32 cellular contexts compared by ENCODE assay signal in the genomic region with DNA sequence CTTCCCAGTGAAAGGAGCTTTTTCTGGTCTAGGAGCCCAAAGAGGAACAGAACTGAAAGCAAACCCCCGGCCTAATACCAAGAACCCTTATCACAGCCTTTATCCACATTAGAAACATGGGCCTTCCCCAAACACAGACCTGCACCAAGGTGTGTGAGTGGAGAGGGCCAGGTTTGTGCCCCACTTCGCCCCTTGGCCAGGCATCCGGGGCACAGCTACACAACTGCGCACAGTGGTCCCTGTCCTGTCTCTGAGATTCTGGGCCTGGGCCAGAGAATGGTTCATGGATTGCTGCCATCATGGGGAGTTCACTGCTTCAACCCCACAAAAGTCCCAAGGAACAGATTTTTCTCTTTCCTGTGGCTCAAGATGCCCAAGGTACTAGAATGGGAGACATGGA.
"Had no signal": no experiment of that assay in that cellular context is flagged by ENCODE, and none has a peak within 500 bp of the region (broad histone marks: within the 10 kb centered on the region; RNA-seq: fewer than 3 reads in every experiment).

No MANE protein-coding gene starts in this region.

- H3K4me1 Mint-ChIP-seq: activated B cell treated with CpG ODN at 0.5 μM for 24 hours; activated T-helper 17 cell treated with anti-CD3 and anti-CD28 coated beads, Interleukin-2, amount 50 U/mL, for 72 hours; central memory CD8-positive, alpha-beta T cell; T-helper 17 cell had no signal

- ATAC-seq: activated CD4-positive, CD25-positive, alpha-beta regulatory T cell treated with anti-CD3 and anti-CD28 coated beads, Interleukin-2, amount 50 U/mL, for 24 hours; activated CD8-positive, alpha-beta T cell treated with anti-CD3 and anti-CD28 coated beads for 36 hours; activated T-cell treated with anti-CD3 and anti-CD28 coated beads, Interleukin-2, amount 50 U/mL, for 4 hours; activated T-helper 17 cell treated with anti-CD3 and anti-CD28 coated beads, Interleukin-2, amount 50 U/mL, for 72 hours; body of pancreas; foreskin keratinocyte; gastrocnemius medialis; T-helper 17 cell had no signal

- H3K9me3 Mint-ChIP-seq: activated B cell treated with CpG ODN at 0.5 μM for 24 hours; activated CD8-positive, alpha-beta T cell treated with anti-CD3 and anti-CD28 coated beads for 36 hours; activated T-cell treated with anti-CD3 and anti-CD28 coated beads, Interleukin-2, amount 50 U/mL, for 4 hours; activated T-helper 17 cell treated with anti-CD3 and anti-CD28 coated beads, Interleukin-2, amount 50 U/mL, for 72 hours; central memory CD8-positive, alpha-beta T cell; T-helper 2 cell treated with Interferon-gamma antibody and Interleukin-4, amounts not matched to agents 5 μg/mL and 100 μg/mL, for 36 hours had no signal

- DNase-seq: activated B cell treated with CpG ODN at 0.5 μM for 24 hours; activated CD4-positive, alpha-beta T cell treated with anti-CD3 and anti-CD28 coated beads for 48 hours; activated CD4-positive, alpha-beta T cell treated with anti-CD3 and anti-CD28 coated beads, Interleukin-2, amount 50 U/mL, for 1 hour; activated CD4-positive, alpha-beta T cell treated with anti-CD3 and anti-CD28 coated beads, Interleukin-2, amount 50 U/mL, for 48 hours; activated CD8-positive, alpha-beta memory T cell treated with anti-CD3 and anti-CD28 coated beads for 24 hours; activated CD8-positive, alpha-beta T cell treated with anti-CD3 and anti-CD28 coated beads for 36 hours; activated effector memory CD4-positive, alpha-beta T cell treated with Interleukin-2 at 50 U/mL for 16 hours; activated gamma-delta T cell treated with Interleukin-2 at 50 U/mL for 16 hours; activated naive CD4-positive, alpha-beta T cell treated with anti-CD3 and anti-CD28 coated beads, Interleukin-2, amount 50 U/mL, for 16 hours; activated naive CD4-positive, alpha-beta T cell treated with Interleukin-2 at 50 U/mL for 16 hours; activated T-cell treated with anti-CD3 and anti-CD28 coated beads, Interleukin-2, amount 50 U/mL, for 4 hours; adrenal gland; amygdala; aorta; body of pancreas; colonic mucosa; effector CD8-positive, alpha-beta T cell; erythroblast; foreskin keratinocyte; gastrocnemius medialis; glutamatergic neuron; heart left ventricle; T-helper 1 cell; T-helper 17 cell; T1000; WERI-Rb-1 had no signal

- H3K4me3 Mint-ChIP-seq: activated B cell treated with CpG ODN at 0.5 μM for 24 hours; activated CD8-positive, alpha-beta T cell treated with anti-CD3 and anti-CD28 coated beads for 36 hours; activated naive CD8-positive, alpha-beta T cell; activated T-cell treated with anti-CD3 and anti-CD28 coated beads, Interleukin-2, amount 50 U/mL, for 4 hours; activated T-helper 17 cell treated with anti-CD3 and anti-CD28 coated beads, Interleukin-2, amount 50 U/mL, for 72 hours; central memory CD8-positive, alpha-beta T cell; T-helper 17 cell; T-helper 2 cell treated with Interferon-gamma antibody and Interleukin-4, amounts not matched to agents 5 μg/mL and 100 μg/mL, for 36 hours had no signal

- H3K27ac Mint-ChIP-seq: activated B cell treated with CpG ODN at 0.5 μM for 24 hours; activated CD8-positive, alpha-beta T cell treated with anti-CD3 and anti-CD28 coated beads for 36 hours; activated naive CD8-positive, alpha-beta T cell; activated T-helper 17 cell treated with anti-CD3 and anti-CD28 coated beads, Interleukin-2, amount 50 U/mL, for 72 hours; T-helper 17 cell; T-helper 2 cell treated with Interferon-gamma antibody and Interleukin-4, amounts not matched to agents 5 μg/mL and 100 μg/mL, for 36 hours had no signal

- H3K4me1 ChIP-seq: adrenal gland, body of pancreas, colonic mucosa, foreskin keratinocyte, gastrocnemius medialis had no signal

- H3K27me3 ChIP-seq: adrenal gland, body of pancreas, colonic mucosa, esophagus muscularis mucosa, foreskin keratinocyte, gastrocnemius medialis had no signal

- H3K36me3 ChIP-seq: adrenal gland, colonic mucosa, gastrocnemius medialis, heart left ventricle, WERI-Rb-1 had no signal

- H3K36me3 Mint-ChIP-seq: activated naive CD8-positive, alpha-beta T cell had no signal

- H3K4me3 ChIP-seq: adrenal gland, body of pancreas, colonic mucosa, esophagus muscularis mucosa, gastrocnemius medialis, heart left ventricle had no signal

- H3K9me3 ChIP-seq: adrenal gland, body of pancreas, colonic mucosa, esophagus muscularis mucosa, gastrocnemius medialis, heart left ventricle had no signal

- H3K27ac ChIP-seq: adrenal gland, body of pancreas, colonic mucosa, esophagus muscularis mucosa, gastrocnemius medialis, heart left ventricle, WERI-Rb-1 had no signal
